In the genomic region with DNA sequence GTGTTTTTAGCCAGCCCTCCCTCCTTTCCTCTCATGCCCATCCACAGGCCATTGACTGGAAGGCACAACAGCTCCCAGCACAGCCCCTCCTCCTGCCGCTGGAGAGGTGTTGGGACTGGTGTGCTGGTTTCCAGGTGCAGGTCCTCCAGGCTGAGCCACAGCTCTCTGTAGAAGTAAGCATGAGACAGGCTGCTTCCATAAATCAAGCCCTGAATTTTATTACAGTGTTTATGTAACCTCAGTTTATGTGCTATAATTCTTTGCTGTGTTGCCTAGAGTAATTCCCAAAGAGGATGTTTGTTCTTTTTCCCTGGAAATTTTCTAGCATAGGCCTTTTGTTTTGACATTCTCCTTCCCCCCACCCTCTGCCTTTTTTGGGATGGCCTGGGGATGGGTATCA, we compare ENCODE assay signal across 23 cellular contexts.
DNase-seq lines count a peak whose midpoint lies in the region; ATAC-seq and FAIRE-seq lines count a peak whose summit lies in the region.
"Had no signal": no experiment of that assay in that cellular context is flagged by ENCODE, and none has a peak within 500 bp of the region (broad histone marks: within the 10 kb centered on the region; RNA-seq: fewer than 3 reads in every experiment).

No MANE protein-coding gene starts in this region.

- H3K4me3 ChIP-seq in small intestine (ENCODE audit: low read depth in 1 of 2, low read length in 2 of 2): no peak overlapping the region
- H3K4me3 ChIP-seq: breast epithelium, coronary artery, testis had no signal

- no peaks in the 10 kb centered on the region for H3K27me3 ChIP-seq in small intestine (ENCODE audit: control insufficient read depth in 2 of 2, insufficient read depth in 2 of 2, low read length in 2 of 2)
- H3K27me3 ChIP-seq: breast epithelium, testis had no signal

- H3K9me3 ChIP-seq in small intestine (ENCODE audit: control insufficient read depth, low read depth): no peaks in the 10 kb centered on the region
- H3K9me3 ChIP-seq: breast epithelium, testis had no signal

- no peak overlapping the region for H3K27ac ChIP-seq in small intestine (ENCODE audit: low read depth in 1 of 2, low read length in 1 of 2)
- H3K27ac ChIP-seq: breast epithelium, coronary artery, testis had no signal

- no peak for ATAC-seq in HG03378 (IDR thresholded peaks at IDR 0.05; ENCODE audit: unreplicated experiment)
- ATAC-seq in HG02973 (IDR thresholded peaks at IDR 0.05; ENCODE audit: unreplicated experiment): no peak
- ATAC-seq: stimulated activated naive B cell treated with anti-CD40 and anti-IgM and Interleukin-4, amounts not matched to agents 10 μg/mL and 1 μg/mL and 100 μg/mL, for 72 hours; T-helper 17 cell had no signal

- WGBS in small intestine, 3 donors: 36 to 83% (median 77%) methylated on average over 1 of the region's 1 CpG

- H3K4me1 ChIP-seq in small intestine (ENCODE audit: control insufficient read depth in 2 of 2, insufficient read depth in 1 of 2, low read depth in 1 of 2, low read length in 1 of 2): peaks cover 0 to 4% of the 10 kb centered on the region in 2 donors
- H3K4me1 ChIP-seq: breast epithelium had no signal

- no peaks in the 10 kb centered on the region for H3K36me3 ChIP-seq in small intestine (ENCODE audit: control insufficient read depth in 2 of 2, insufficient read depth in 2 of 2, low read length in 2 of 2)
- H3K36me3 ChIP-seq: breast epithelium had no signal

- peak; percentile 97 for FAIRE-seq in endometrium (lab: Jason Lieb, UNC)
- no peak for FAIRE-seq in small intestine (lab: Jason Lieb, UNC)

- DNase-seq in NCI-H2196 (lab: John Stamatoyannopoulos, UW; ENCODE audit: unreplicated experiment) (peak; percentile 19), NCI-H2196 treated with DMSO at 0.1 percent for 48 hours (lab: John Stamatoyannopoulos, UW; ENCODE audit: unreplicated experiment) (no peak), NCI-H69 (lab: John Stamatoyannopoulos, UW) (peak; percentile 99), small intestine (peak; percentile 8), NCI-H128 (lab: John Stamatoyannopoulos, UW; ENCODE audit: unreplicated experiment) (no peak)
- DNase-seq: activated CD4-positive, alpha-beta T cell treated with anti-CD3 and anti-CD28 coated beads, Interleukin-2, amount 50 U/mL, for 1 hour; activated CD8-positive, alpha-beta memory T cell treated with anti-CD3 and anti-CD28 coated beads, Interleukin-2, amount 50 U/mL, for 48 hours; activated gamma-delta T cell treated with Interleukin-2 at 50 U/mL for 16 hours; C1 segment of cervical spinal cord; DMS 273 treated with DMSO at 0.1 percent for 48 hours; GF-D8; NCI-H524 treated with DMSO at 0.1 percent for 48 hours; OCI-M1; SIG-M5; stimulated activated CD4-positive, alpha-beta T cell treated with anti-CD3 and anti-CD28 coated beads, Interleukin-2, amount 100 ng/mL, for 24 hours; stimulated activated naive B cell treated with anti-CD40 and anti-IgM and Interleukin-4, amounts not matched to agents 10 μg/mL and 1 μg/mL and 100 μg/mL, for 72 hours; T-helper 17 cell; testis had no signal

Comparison
In these comparisons a context has a peak if more than half of its experiments do, and no peak if none do; other contexts are left out.
1. DNase-seq: peak in NCI-H2196 (single experiment), NCI-H69 (single experiment) and small intestine (single experiment); none in NCI-H2196 treated with DMSO at 0.1 percent for 48 hours (single experiment) and NCI-H128 (single experiment).